In genomic region chr10:126663328-126663727, GRCh38 we compare ENCODE assay signal across 11 cellular contexts. TPM values are rescaled to one million over a fixed set of nuclear protein-coding genes. Genes with fewer than 3 reads are reported as not detected.
DNase-seq lines count a peak whose midpoint lies in the region; ATAC-seq and TF ChIP-seq lines count a peak whose summit lies in the region.
"Had no signal": no experiment of that assay in that cellular context is flagged by ENCODE, and none has a peak within 500 bp of the region (broad histone marks: within the 10 kb centered on the region; RNA-seq: fewer than 3 reads in every experiment).

No MANE protein-coding gene starts in this region.

- ATAC-seq in RWPE2 (ENCODE audit: low read depth) = no peak
- no peak for ATAC-seq in HG02973 (IDR thresholded peaks at IDR 0.05; ENCODE audit: unreplicated experiment)
- ATAC-seq: HepG2 had no signal

- peaks cover 23% of the 10 kb centered on the region for H3K4me1 ChIP-seq in RWPE2 (ENCODE audit: insufficient read depth, poor library complexity, severe bottlenecking)
- peaks cover 23% of the 10 kb centered on the region for H3K4me1 ChIP-seq in osteoblast (ENCODE audit: insufficient read depth, low read length)

- H3K27me3 ChIP-seq in RWPE2 (ENCODE audit: insufficient read depth, poor library complexity, severe bottlenecking) (no peaks in the 10 kb centered on the region), osteoblast (ENCODE audit: insufficient read depth, low read length) (no peaks in the 10 kb centered on the region)

- no peak overlapping the region for H3K4me3 ChIP-seq in RWPE2 (ENCODE audit: severe bottlenecking)
- H3K4me3 ChIP-seq in fibroblast of villous mesenchyme (ENCODE audit: low read depth, low read length) = no peak overlapping the region
- H3K4me3 ChIP-seq in osteoblast (ENCODE audit: insufficient read depth, low read length) = no peak overlapping the region

- no peak overlapping the region for H2AFZ ChIP-seq in osteoblast (ENCODE audit: low read length)

- H3K36me3 ChIP-seq in RWPE2 (ENCODE audit: low read depth) (no peaks in the 10 kb centered on the region), osteoblast (ENCODE audit: insufficient read depth, low read length) (no peaks in the 10 kb centered on the region)

- H3K79me2 ChIP-seq in osteoblast (ENCODE audit: insufficient read depth, low read length) = no peaks in the 10 kb centered on the region

- TF ChIP-seq CTCF in RWPE2 (IDR thresholded peaks at IDR 0.05; ENCODE audit: poor library complexity, severe bottlenecking) (no peak), fibroblast of villous mesenchyme (IDR thresholded peaks at IDR 0.05; ENCODE audit: insufficient read depth, low read depth, low read length) (no peak), osteoblast (IDR thresholded peaks at IDR 0.05; ENCODE audit: extremely low read depth, low read depth, low read length) (no peak)

- H4K20me1 ChIP-seq in osteoblast (ENCODE audit: insufficient read depth, low read length) = no peaks in the 10 kb centered on the region

- no peaks in the 10 kb centered on the region for H3K9me3 ChIP-seq in RWPE2 (ENCODE audit: severe bottlenecking)
- H3K9me3 ChIP-seq in osteoblast (ENCODE audit: low read depth, low read length) = no peaks in the 10 kb centered on the region

- peak in 11 of 14 donors; percentile 40 to 87 (median 80) for DNase-seq in C1 segment of cervical spinal cord (lab: John Stamatoyannopoulos, UW)
- no peak for DNase-seq in RWPE2 (ENCODE audit: low spot score)
- peak; percentile 75 for DNase-seq in fibroblast of villous mesenchyme (ENCODE audit: low read depth)
- DNase-seq in osteoblast (ENCODE audit: insufficient read length, low spot score, missing footprints) = no peak
- no peak for DNase-seq in hepatic stellate cell (ENCODE audit: low spot score)
- no peak for DNase-seq in SW480 (ENCODE audit: low spot score)
- DNase-seq in GDM1 (lab: John Stamatoyannopoulos, UW) = no peak

- no peak overlapping the region for H3K4me2 ChIP-seq in osteoblast (ENCODE audit: insufficient read depth, low read length)

- H3K27ac ChIP-seq in RWPE2 (ENCODE audit: poor library complexity, severe bottlenecking) (peak overlapping the region; percentile 55), osteoblast (ENCODE audit: low read depth, low read length) (peak overlapping the region; percentile 55)

RNA-seq across cellular contexts. Expression of gene C10orf90, which starts 7.2 kb away (rescaled TPM):
- total RNA-seq in fibroblast of villous mesenchyme (not detected in 2 replicates), osteoblast (0.59 and 0.72 TPM in 2 replicates)
- total RNA-seq: epithelial cell of proximal tubule, HepG2, osteocyte had no signal

Comparison
In these comparisons a context has a peak if more than half of its experiments do, and no peak if none do; other contexts are left out.
1. DNase-seq: peak in C1 segment of cervical spinal cord (11 of 14) and fibroblast of villous mesenchyme (single experiment); none in RWPE2 (single experiment), osteoblast (single experiment), hepatic stellate cell (single experiment), SW480 (single experiment) and GDM1 (single experiment).